In the genomic region with DNA sequence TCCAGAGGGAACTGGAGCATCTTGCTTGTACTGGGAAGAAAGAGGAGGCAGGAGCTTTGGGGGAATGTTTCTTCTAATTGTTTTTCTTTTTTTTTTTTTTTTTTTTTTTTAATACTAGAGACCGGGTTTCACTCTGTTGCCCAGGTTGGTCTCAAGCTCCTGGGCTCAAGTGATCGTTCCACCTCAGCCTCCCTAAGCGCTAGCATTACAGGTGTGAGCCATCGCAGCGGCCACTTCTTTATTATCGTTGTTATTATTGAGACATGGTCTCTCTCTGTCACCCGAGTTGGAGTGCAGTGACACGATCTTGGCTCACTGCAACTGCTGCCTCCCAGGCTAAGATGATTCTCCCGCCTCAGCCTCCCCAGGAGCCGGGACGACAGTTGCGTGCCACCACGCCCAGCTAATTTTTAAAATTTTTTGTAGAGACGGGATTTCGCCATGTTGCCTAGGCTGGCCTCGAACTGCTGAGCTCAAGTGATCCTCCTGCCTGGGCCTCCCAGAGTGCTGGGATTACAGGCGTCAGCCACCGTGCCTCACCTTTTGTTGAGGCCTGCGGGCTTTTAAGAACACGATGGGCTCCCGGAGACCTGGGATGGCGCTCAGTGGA, we compare ENCODE assay signal across 21 cellular contexts.
DNase-seq lines count a peak whose midpoint lies in the region; ATAC-seq and TF ChIP-seq lines count a peak whose summit lies in the region.
"Had no signal": no experiment of that assay in that cellular context is flagged by ENCODE, and none has a peak within 500 bp of the region (broad histone marks: within the 10 kb centered on the region; RNA-seq: fewer than 3 reads in every experiment).

No MANE protein-coding gene starts in this region.

- in situ Hi-C loops in IMR-90 (cut with MboI; ENCODE audit: low sequenced_read_pairs), result no loop called here

- TF ChIP-seq RAD21 in IMR-90 (IDR thresholded peaks at IDR 0.05; ENCODE audit: low read length), result no peak

- intact Hi-C loops in IMR-90 (cut with micrococcal nuclease), result no loop called here

- H3K27ac ChIP-seq in IMR-90 (ENCODE audit: insufficient read depth, low read length), result no peak overlapping the region
- H3K27ac ChIP-seq: PC-9, SJSA1 had no signal

- H2BK20ac ChIP-seq in IMR-90 (ENCODE audit: low read depth, low read length), result no peak overlapping the region

- no peaks in the 10 kb centered on the region for H3K27me3 ChIP-seq in IMR-90 (ENCODE audit: control insufficient read depth, insufficient read depth, low read length)
- H3K27me3 ChIP-seq: SJSA1 had no signal

- peak overlapping the region; percentile 72 for H2AK9ac ChIP-seq in IMR-90 (replicated peaks; ENCODE audit: low read depth, low read length, poor library complexity)

- BruUV-seq in IMR-90 (replicated peaks; lab: Mats Ljungman, UMichigan), result no TSS peak

- no peak overlapping the region for H3K18ac ChIP-seq in IMR-90 (ENCODE audit: low read depth, low read length)

- H4K91ac ChIP-seq in IMR-90 (ENCODE audit: insufficient read depth, low read depth, low read length), result no peak overlapping the region

- H3K36me3 Mint-ChIP-seq in brain (peaks cover 4% of the 10 kb centered on the region), mesothelial cell of epicardium (no peaks in the 10 kb centered on the region), type B pancreatic cell (no peaks in the 10 kb centered on the region)
- H3K36me3 Mint-ChIP-seq: CD4-positive, alpha-beta memory T cell had no signal

- H3K56ac ChIP-seq in IMR-90 (ENCODE audit: extremely low read depth, insufficient read depth, low read length), result no peak overlapping the region

- H2AFZ ChIP-seq in IMR-90 (replicated peaks; ENCODE audit: low read length, poor library complexity), result no peak overlapping the region
- H2AFZ ChIP-seq: PC-9 had no signal

- H3K27me3 Mint-ChIP-seq in brain, result peaks cover under 1% of the 10 kb centered on the region
- no peaks in the 10 kb centered on the region for H3K27me3 Mint-ChIP-seq in mesothelial cell of epicardium (ENCODE audit: low read depth)
- no peaks in the 10 kb centered on the region for H3K27me3 Mint-ChIP-seq in type B pancreatic cell

- no peak overlapping the region for H3K9ac ChIP-seq in IMR-90 (ENCODE audit: low read depth, low read length)

- peaks cover 5% of the 10 kb centered on the region; the same call in 1 of the 2 replicates for H3K4me1 ChIP-seq in IMR-90 (ENCODE audit: control insufficient read depth, insufficient read depth, low read length)

- 94% methylated on average over 14 of the region's 22 CpGs; no CpG with 5 or more reads in 1 of the 2 experiments for WGBS in IMR-90 (ENCODE audit: extremely low coverage in 2 of 2, insufficient read length in 1 of 2), 2 experiments

- no peak overlapping the region for H3K4me3 ChIP-seq in IMR-90 (ENCODE audit: insufficient read depth, low read depth, low read length)
- H3K4me3 ChIP-seq: BLaER1 treated with 17β-estradiol and CSF1 and Interleukin-3, amounts not matched to agents 10 nM and 100 nM; PC-9; SJSA1 had no signal

- H3K79me1 ChIP-seq in IMR-90 (ENCODE audit: low read depth in 1 of 2, low read length in 2 of 2), result peaks cover 9 to 35% of the 10 kb centered on the region in 2 experiments; a peak in 1 of 4 replicates

- DNase-seq in IMR-90, result no peak
- no peak for DNase-seq in mesothelial cell of epicardium (ENCODE audit: low spot score in 2 of 2, unreplicated experiment in 2 of 2)
- DNase-seq in type B pancreatic cell (ENCODE audit: extremely low spot score, unreplicated experiment), result no peak
- DNase-seq in NCI-H2081 (lab: John Stamatoyannopoulos, UW), result no peak
- DNase-seq in mucosa of gallbladder (ENCODE audit: low spot score), result no peak
- DNase-seq: CD4-positive, alpha-beta memory T cell; COR-L47; DMS53; HCEC 1CT; NCI-H1092; NCI-H1417 treated with DMSO at 0.1 percent for 48 hours; NCI-H187; NCI-H2107; NCI-H526 treated with DMSO at 0.1 percent for 48 hours; PC-9; Right ventricle myocardium superior had no signal

- H3K4ac ChIP-seq in IMR-90 (ENCODE audit: low read depth, low read length), result no peak overlapping the region

- no peak overlapping the region for H3K23ac ChIP-seq in IMR-90 (ENCODE audit: low read depth, low read length)

- H3K4me3 Mint-ChIP-seq in brain, result peak overlapping the region in 1 of 5 experiments; percentile 43
- H3K4me3 Mint-ChIP-seq in mesothelial cell of epicardium, result peak overlapping the region; percentile 27
- peak overlapping the region; percentile 48 for H3K4me3 Mint-ChIP-seq in type B pancreatic cell
- H3K4me3 Mint-ChIP-seq: CD4-positive, alpha-beta memory T cell; IgD-negative memory B cell had no signal

- H2BK15ac ChIP-seq in IMR-90 (ENCODE audit: low read depth, low read length), result no peak overlapping the region

- H3K27ac Mint-ChIP-seq in brain, result peak overlapping the region; percentile 45 to 91 (median 82)
- H3K27ac Mint-ChIP-seq in mesothelial cell of epicardium, result peak overlapping the region; percentile 97
- peak overlapping the region; percentile 88 for H3K27ac Mint-ChIP-seq in type B pancreatic cell
- H3K27ac Mint-ChIP-seq: IgD-negative memory B cell had no signal

- POLR2A ChIA-PET in IMR-90 (lab: Charles Lee; ENCODE audit: unreplicated experiment), result no interaction called here

- peak overlapping the region; percentile 51 for H3K14ac ChIP-seq in IMR-90 (replicated peaks; ENCODE audit: low read depth, low read length)

- H3K4me1 Mint-ChIP-seq in brain (peaks cover 64% of the 10 kb centered on the region), mesothelial cell of epicardium (peaks cover 57% of the 10 kb centered on the region), type B pancreatic cell (ENCODE audit: unreplicated experiment) (peaks cover 54% of the 10 kb centered on the region)
- H3K4me1 Mint-ChIP-seq: CD4-positive, alpha-beta memory T cell had no signal

- H3K36me3 ChIP-seq in IMR-90 (ENCODE audit: control insufficient read depth, insufficient read depth, low read length), result no peaks in the 10 kb centered on the region
- H3K36me3 ChIP-seq: BLaER1 treated with 17β-estradiol and CSF1 and Interleukin-3, amounts not matched to agents 10 nM and 100 nM; SJSA1 had no signal

- peaks cover 51% of the 10 kb centered on the region for H4K20me1 ChIP-seq in IMR-90 (ENCODE audit: insufficient read depth, low read length)

- TF ChIP-seq CTCF in IMR-90 (conservative IDR thresholded peaks at IDR 0.05; ENCODE audit: low read depth, low read length) (no peak), brain (conservative IDR thresholded peaks at IDR 0.05) (no peak), mesothelial cell of epicardium (IDR thresholded peaks at IDR 0.05; ENCODE audit: unreplicated experiment) (no peak), type B pancreatic cell (conservative IDR thresholded peaks at IDR 0.05) (no peak)

- peaks cover 0 to 4% (median 0%) of the 10 kb centered on the region in 5 experiments for H3K9me3 Mint-ChIP-seq in brain
- H3K9me3 Mint-ChIP-seq in mesothelial cell of epicardium, result no peaks in the 10 kb centered on the region
- no peaks in the 10 kb centered on the region for H3K9me3 Mint-ChIP-seq in type B pancreatic cell
- H3K9me3 Mint-ChIP-seq: CD4-positive, alpha-beta memory T cell; IgD-negative memory B cell had no signal

- TF ChIP-seq POLR2A in IMR-90 (IDR thresholded peaks at IDR 0.05; ENCODE audit: low read depth, low read length), result no peak

- no peak overlapping the region for H2AK5ac ChIP-seq in IMR-90 (ENCODE audit: low read depth, low read length)

- ATAC-seq in IMR-90 (ENCODE audit: low read depth), result no peak
- no peak for ATAC-seq in GM21528 (IDR thresholded peaks at IDR 0.05; ENCODE audit: low FRiP score, unreplicated experiment)

- H2BK120ac ChIP-seq in IMR-90 (ENCODE audit: low read depth, low read length), result no peak overlapping the region

- no peaks in the 10 kb centered on the region for H3K9me3 ChIP-seq in IMR-90 (ENCODE audit: control insufficient read depth, insufficient read depth, low read length)
- H3K9me3 ChIP-seq: BLaER1 treated with 17β-estradiol and CSF1 and Interleukin-3, amounts not matched to agents 10 nM and 100 nM; SJSA1 had no signal

- H2BK5ac ChIP-seq in IMR-90 (ENCODE audit: low read depth, low read length, poor library complexity, severe bottlenecking), result no peak overlapping the region

- dilution Hi-C loops in IMR-90 (cut with HindIII; ENCODE audit: low sequenced_read_pairs, unreplicated experiment), result no loop called here

- no peak overlapping the region for H4K5ac ChIP-seq in IMR-90 (ENCODE audit: low read depth, low read length)

- no peak overlapping the region for H4K8ac ChIP-seq in IMR-90 (ENCODE audit: low read depth in 2 of 2, low read length in 2 of 2)

- CTCF ChIA-PET in IMR-90 (lab: Yijun Ruan, JAX), result no interaction called here

- no peak overlapping the region for H3K4me2 ChIP-seq in IMR-90 (ENCODE audit: low read depth, low read length)
- H3K4me2 ChIP-seq: PC-9 had no signal

- peaks cover 5% of the 10 kb centered on the region for H3K9me1 ChIP-seq in IMR-90 (ENCODE audit: insufficient read depth, low read length)

TF ChIP-seq in IMR-90, 13 proteins besides CTCF, POLR2A, EP300 and RAD21 (continues in another document):
- no peak for TF ChIP-seq CHD1 (IDR thresholded peaks at IDR 0.05; ENCODE audit: low read depth, low read length)
- no peak for TF ChIP-seq RCOR1 (IDR thresholded peaks at IDR 0.05; ENCODE audit: insufficient replicate concordance, low read length)
- TF ChIP-seq RFX5 (IDR thresholded peaks at IDR 0.05; ENCODE audit: low read depth, low read length), result no peak
- TF ChIP-seq MAZ (IDR thresholded peaks at IDR 0.05; ENCODE audit: borderline replicate concordance, low read depth, low read length), result no peak
- TF ChIP-seq FOS (IDR thresholded peaks at IDR 0.05; ENCODE audit: low read depth, low read length), result no peak
- no peak for TF ChIP-seq MAFK (IDR thresholded peaks at IDR 0.05; ENCODE audit: low read depth, low read length)
- TF ChIP-seq SMC3 (IDR thresholded peaks at IDR 0.05; ENCODE audit: low read depth, low read length), result no peak
- TF ChIP-seq CEBPB (IDR thresholded peaks at IDR 0.05; ENCODE audit: low read depth, low read length), result no peak
- no peak for TF ChIP-seq USF2 (IDR thresholded peaks at IDR 0.05; ENCODE audit: low read depth, low read length)
- TF ChIP-seq BHLHE40 (IDR thresholded peaks at IDR 0.05; ENCODE audit: low read depth, low read length), result no peak
- no peak for TF ChIP-seq NFE2L2 (IDR thresholded peaks at IDR 0.05; ENCODE audit: low read depth, low read length)
